ENCODE assay signal across 8 cellular contexts in genomic region chr5:177022386-177023246, GRCh38. TPM values are rescaled to one million over a fixed set of nuclear protein-coding genes. Genes with fewer than 3 reads are reported as not detected.
DNase-seq lines count a peak whose midpoint lies in the region; ATAC-seq and TF ChIP-seq lines count a peak whose summit lies in the region.

ZNF346 (plus strand) TSS chr5:177022696; CDS start chr5:177022739, 43 bp downstream.

- no peaks in the 10 kb centered on the region for H4K20me1 ChIP-seq in SK-N-SH (ENCODE audit: insufficient read depth)

- H3K9me2 ChIP-seq in SK-N-SH: no peaks in the 10 kb centered on the region

- H3K9ac ChIP-seq in SK-N-SH: peak within 1 kb of the TSS; percentile 94

- H3K4me2 ChIP-seq in SK-N-SH: peak within 1 kb of the TSS; percentile 99

- peaks cover 10% of the 10 kb centered on the region for H3F3A ChIP-seq in SK-N-SH (replicated peaks; ENCODE audit: insufficient read depth)

- TF ChIP-seq EP300 in SK-N-SH (IDR thresholded peaks at IDR 0.05; ENCODE audit: borderline replicate concordance in 1 of 2, low read depth in 1 of 2, low read length in 1 of 2) (no peak), suprapubic skin (IDR thresholded peaks at IDR 0.05) (no peak)

- peaks cover 53% of the 10 kb centered on the region for H3K79me2 ChIP-seq in SK-N-SH (ENCODE audit: insufficient read depth)

- H3K4me3 ChIP-seq in SK-N-SH (ENCODE audit: low read depth in 2 of 2, low read length in 1 of 2): peak within 1 kb of the TSS; percentile 77 to 94
- peak within 1 kb of the TSS; percentile 98 for H3K4me3 ChIP-seq in suprapubic skin

- no peak for TF ChIP-seq POLR2A in suprapubic skin (IDR thresholded peaks at IDR 0.05)

- H3K27ac ChIP-seq in SK-N-SH (ENCODE audit: low read depth in 2 of 2, low read length in 1 of 2) (peak within 1 kb of the TSS; percentile 61 to 80), suprapubic skin (peak within 1 kb of the TSS; percentile 84)

- DNase-seq in GM10248 (ENCODE audit: extremely low spot score) (peak; percentile 98), NCI-H1092 (lab: John Stamatoyannopoulos, UW) (peak; percentile 90), SK-N-SH (peak; percentile 97), glomerular endothelial cell (ENCODE audit: extremely low read depth, low read depth, low spot score) (no peak), occipital lobe (lab: John Stamatoyannopoulos, UW) (peak; percentile 85), suprapubic skin (ENCODE audit: low spot score in 2 of 2) (peak; percentile 93 to 96)
- DNase-seq in activated naive CD4-positive, alpha-beta T cell treated with anti-CD3 and anti-CD28 coated beads, Interleukin-2, amount 50 U/mL, for 16 hours: peak; percentile 91

- peak within 1 kb of the TSS; percentile 94 for H2AFZ ChIP-seq in SK-N-SH (ENCODE audit: low read depth)

- POLR2A ChIA-PET in GM10248 (lab: Yijun Ruan, JAX) (interaction anchor here (0.6 to 0.8 kb wide), 2 partner anchors 9 to 26 kb away, joined by 3 read pairs; no protein-coding TSS in a partner anchor), SK-N-SH (lab: Yijun Ruan, JAX) (interaction anchor here (0.8 to 1.3 kb wide), 3 partner anchors 16 to 19 kb away, joined by 3 to 4 read pairs (median 3); partner anchors contain the start of gene UIMC1)

- no peak for TF ChIP-seq RAD21 in SK-N-SH (IDR thresholded peaks at IDR 0.05; ENCODE audit: low read length)

- peak; percentile 79 for ATAC-seq in HG02571 (IDR thresholded peaks at IDR 0.05; ENCODE audit: unreplicated experiment)

- peaks cover 0 to 5% of the 10 kb centered on the region in 2 experiments; a peak in 1 of 4 replicates for H3K4me1 ChIP-seq in SK-N-SH (ENCODE audit: control insufficient read depth in 1 of 2, insufficient read depth in 2 of 2, low read depth in 1 of 2, low read length in 1 of 2)
- peaks cover 27% of the 10 kb centered on the region for H3K4me1 ChIP-seq in suprapubic skin

- CTCF ChIA-PET in GM10248 (lab: Yijun Ruan, JAX) (interaction anchor here (0.7 to 4.3 kb wide), 6 partner anchors 9 to 365 kb away, joined by 3 to 29 read pairs (median 4); partner anchors contain the start of gene UIMC1), SK-N-SH (lab: Yijun Ruan, JAX) (interaction anchor here (0.6 to 2.1 kb wide), 13 partner anchors 10 to 392 kb away, joined by 3 to 11 read pairs (median 4); partner anchors contain the start of genes EIF4E1B, SNCB and UIMC1)

- H3K9me3 ChIP-seq in SK-N-SH: no peaks in the 10 kb centered on the region
- H3K9me3 ChIP-seq in suprapubic skin: no peaks in the 10 kb centered on the region

- H3K36me3 ChIP-seq in SK-N-SH (replicated peaks in 1 of 2; ENCODE audit: control insufficient read depth in 1 of 2, insufficient read depth in 2 of 2, low read length in 1 of 2) (peaks cover 6 to 8% of the 10 kb centered on the region in 2 experiments), suprapubic skin (peaks cover 3% of the 10 kb centered on the region)

- peak; percentile 58 for TF ChIP-seq CTCF in GM10248 (IDR thresholded peaks at IDR 0.05; ENCODE audit: control extremely low read depth, extremely low read depth, low read depth, missing control alignments)
- peak; percentile 55 for TF ChIP-seq CTCF in SK-N-SH (IDR thresholded peaks at IDR 0.05)
- peak in 1 of 2 donors; percentile 45 for TF ChIP-seq CTCF in suprapubic skin (IDR thresholded peaks at IDR 0.05)

- WGBS in SK-N-SH (ENCODE audit: low lambda C conversion rate): under 1% methylated on average over 29 of the region's 75 CpGs
- under 1% methylated on average over 53 of the region's 75 CpGs for WGBS in suprapubic skin

- H3K27me3 ChIP-seq in SK-N-SH (ENCODE audit: insufficient read depth) (no peaks in the 10 kb centered on the region), suprapubic skin (no peaks in the 10 kb centered on the region)

TF ChIP-seq in SK-N-SH, 30 proteins besides CTCF, POLR2A, EP300 and RAD21 (continues in another document):
- no peak for TF ChIP-seq JUND (IDR thresholded peaks at IDR 0.05)
- TF ChIP-seq YY1 (IDR thresholded peaks at IDR 0.05; ENCODE audit: low read depth): peak; percentile 66
- peak; percentile 84 for TF ChIP-seq POLR2AphosphoS5 (IDR thresholded peaks at IDR 0.05; ENCODE audit: low read depth, low read length)
- no peak for TF ChIP-seq ELF1 (IDR thresholded peaks at IDR 0.05)
- no peak for TF ChIP-seq RFX5 (IDR thresholded peaks at IDR 0.05; ENCODE audit: low read length)
- no peak for TF ChIP-seq RXRA (IDR thresholded peaks at IDR 0.05; ENCODE audit: borderline replicate concordance, low read depth)
- no peak for TF ChIP-seq FOXM1 (IDR thresholded peaks at IDR 0.05; ENCODE audit: low read depth)
- 0 out of 2 replicates have a peak, but pooled peaks have one; percentile 25 for TF ChIP-seq RCOR1 (IDR thresholded peaks at IDR 0.05; ENCODE audit: low read length)
- peak; percentile 68 for TF ChIP-seq TAF1 (IDR thresholded peaks at IDR 0.05; ENCODE audit: borderline replicate concordance, low read depth, low read length)
- peak; percentile 93 for TF ChIP-seq SIN3A (IDR thresholded peaks at IDR 0.05; ENCODE audit: borderline replicate concordance, low read depth, low read length)
- TF ChIP-seq NFIC (IDR thresholded peaks at IDR 0.05; ENCODE audit: borderline replicate concordance): no peak
- TF ChIP-seq MAX (IDR thresholded peaks at IDR 0.05; ENCODE audit: low read depth): peak; percentile 73; the same call in 1 of the 2 replicates
- TF ChIP-seq NRF1 (IDR thresholded peaks at IDR 0.05; ENCODE audit: low read depth, low read length): no peak
- TF ChIP-seq ZBTB33 (IDR thresholded peaks at IDR 0.05; ENCODE audit: borderline replicate concordance, low read depth): peak; percentile 97
- no peak for TF ChIP-seq USF2 (IDR thresholded peaks at IDR 0.05; ENCODE audit: borderline replicate concordance, low read depth, low read length)
- TF ChIP-seq MXI1 (IDR thresholded peaks at IDR 0.05; ENCODE audit: low read depth, low read length): peak; percentile 76
- TF ChIP-seq IRF3 (IDR thresholded peaks at IDR 0.05; ENCODE audit: low read depth, low read length): no peak
- no peak for TF ChIP-seq USF1 (IDR thresholded peaks at IDR 0.05; ENCODE audit: borderline replicate concordance, low read depth)
- no peak for TF ChIP-seq EZH2phosphoT487 (IDR thresholded peaks at IDR 0.05; ENCODE audit: borderline replicate concordance, low read depth)
- TF ChIP-seq GATA2 (CRISPR knock-in tag; IDR thresholded peaks at IDR 0.05): no peak
- no peak for TF ChIP-seq TEAD4 (IDR thresholded peaks at IDR 0.05; ENCODE audit: borderline replicate concordance, insufficient read depth)

RNA-seq across cellular contexts. Expression of gene ZNF346, which starts in this region (rescaled TPM):
- polyA plus RNA-seq in SK-N-SH (2012; rRNA removed): 15.1 and 19.6 TPM in 2 replicates
- 10.7 and 13.6 TPM in 2 replicates for polyA plus RNA-seq in SK-N-SH (2012; cell fraction: cytosol; rRNA removed)
- 18.3 and 24.5 TPM in 2 replicates for polyA plus RNA-seq in SK-N-SH (2012; cell fraction: nucleus; rRNA removed)
- total RNA-seq in glomerular endothelial cell (14.8 and 18.1 TPM in 2 replicates), occipital lobe (34.5 TPM), suprapubic skin (10 to 100 TPM; 13.9 to 29.0 (median 15.8) TPM)
